ENCODE assay signal across 8 cellular contexts in the genomic region with DNA sequence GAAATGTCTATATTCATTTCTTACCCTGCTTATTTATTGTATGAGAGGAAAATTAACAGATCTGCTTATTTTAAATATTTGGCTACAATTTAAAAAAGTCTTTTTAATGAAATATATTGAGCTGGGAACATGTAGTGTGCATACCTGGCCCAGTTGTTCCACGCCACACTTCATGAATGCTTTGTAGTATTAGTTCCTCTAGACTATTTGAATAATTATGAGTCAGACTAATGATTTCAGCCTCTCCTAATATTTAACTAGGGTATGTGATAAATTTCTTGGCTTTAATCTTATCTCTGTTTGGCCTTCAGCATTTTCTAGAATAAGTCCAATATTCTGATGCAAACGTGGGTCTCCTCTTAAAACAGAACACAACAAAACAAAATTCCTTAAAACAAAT.
"Had no signal": no experiment of that assay in that cellular context is flagged by ENCODE, and none has a peak within 500 bp of the region (broad histone marks: within the 10 kb centered on the region; RNA-seq: fewer than 3 reads in every experiment).

No MANE protein-coding gene starts in this region.

- H3K4me3 ChIP-seq: GM23338 had no signal

- FAIRE-seq: H1, H54, HepG2 had no signal

- DNase-seq: H9, HCEC 1CT, KBM-7 had no signal

- ATAC-seq: GM23338, HepG2 had no signal

- H3K27ac ChIP-seq: HL-60 had no signal
